ENCODE assay signal across 9 cellular contexts in the genomic region with DNA sequence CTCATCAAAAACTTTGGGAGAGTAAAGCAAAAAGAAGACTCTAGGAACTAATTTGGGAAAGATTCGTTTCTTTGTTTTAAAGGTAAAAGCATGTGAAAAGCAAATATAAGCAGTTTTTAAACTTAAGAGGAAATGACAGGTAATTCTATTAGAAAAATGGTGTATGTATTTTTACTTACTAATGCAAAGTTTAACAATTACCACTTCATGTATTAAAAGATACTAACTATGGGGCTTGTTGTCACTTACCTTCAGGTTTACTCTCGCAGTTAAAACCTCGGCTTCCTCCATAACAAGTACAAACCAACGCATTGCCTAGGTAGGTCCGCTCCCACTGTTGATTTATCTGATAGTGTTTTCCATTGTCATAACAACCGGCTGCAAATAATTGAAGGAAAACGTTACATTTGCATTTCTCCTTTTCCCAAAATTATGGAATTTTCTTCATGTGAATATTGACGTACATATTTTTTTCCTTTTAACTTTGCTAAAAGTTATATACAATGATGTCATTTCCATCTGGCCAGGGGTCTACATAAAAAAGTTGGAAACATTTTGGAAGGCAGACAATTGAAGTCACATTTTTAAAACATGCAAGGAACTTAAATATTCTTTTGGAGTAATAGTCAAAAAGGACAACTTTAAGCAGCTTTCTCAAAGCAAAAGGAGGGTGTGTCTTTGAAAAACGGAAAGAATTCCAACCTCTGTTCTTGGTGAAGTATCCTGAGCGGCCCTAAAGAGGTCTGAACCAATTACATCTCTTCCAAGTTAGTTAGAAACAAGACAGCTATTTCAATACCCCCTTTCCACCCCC. TPM values are rescaled to one million over a fixed set of nuclear protein-coding genes. Genes with fewer than 3 reads are reported as not detected.
A peak's percentile ranks its signal among the peaks of the same experiment; 100 is the strongest.
DNase-seq lines count a peak whose midpoint lies in the region; ATAC-seq and TF ChIP-seq lines count a peak whose summit lies in the region.
"Had no signal": no experiment of that assay in that cellular context is flagged by ENCODE, and none has a peak within 500 bp of the region (broad histone marks: within the 10 kb centered on the region; RNA-seq: fewer than 3 reads in every experiment).

No MANE protein-coding gene starts in this region.

- peaks cover 57% of the 10 kb centered on the region for H3K27me3 Mint-ChIP-seq in activated naive CD4-positive, alpha-beta T cell treated with anti-CD3 and anti-CD28 coated beads, Interleukin-2, amount 50 U/mL, for 24 hours
- H3K27me3 Mint-ChIP-seq in brain, result peaks cover 39% of the 10 kb centered on the region

- ATAC-seq in activated naive CD4-positive, alpha-beta T cell treated with anti-CD3 and anti-CD28 coated beads, Interleukin-2, amount 50 U/mL, for 72 hours, result no peak
- ATAC-seq in lower lobe of right lung, result no peak
- ATAC-seq in upper lobe of right lung, result no peak
- ATAC-seq in GM21515 (IDR thresholded peaks at IDR 0.05; ENCODE audit: unreplicated experiment), result no peak

- H3K27ac ChIP-seq in lower lobe of right lung (peak overlapping the region; percentile 75), upper lobe of right lung (peak overlapping the region; percentile 68)

- H3K9me3 Mint-ChIP-seq in activated naive CD4-positive, alpha-beta T cell treated with anti-CD3 and anti-CD28 coated beads, Interleukin-2, amount 50 U/mL, for 24 hours, result no peaks in the 10 kb centered on the region
- H3K9me3 Mint-ChIP-seq in activated naive CD4-positive, alpha-beta T cell treated with anti-CD3 and anti-CD28 coated beads, Interleukin-2, amount 50 U/mL, for 72 hours, result no peaks in the 10 kb centered on the region
- H3K9me3 Mint-ChIP-seq in brain, result no peaks in the 10 kb centered on the region

- intact Hi-C loops in lower lobe of right lung (cut with DNase I), result no loop called here
- intact Hi-C loops in upper lobe of right lung (cut with DNase I), result no loop called here

- H3K27me3 ChIP-seq in lower lobe of right lung (ENCODE audit: low read depth), result no peaks in the 10 kb centered on the region
- H3K27me3 ChIP-seq in upper lobe of right lung, result no peaks in the 10 kb centered on the region

- peaks cover 22% of the 10 kb centered on the region for H3K4me1 Mint-ChIP-seq in activated naive CD4-positive, alpha-beta T cell treated with anti-CD3 and anti-CD28 coated beads, Interleukin-2, amount 50 U/mL, for 24 hours
- H3K4me1 Mint-ChIP-seq in brain, result peaks cover 38% of the 10 kb centered on the region

- no peaks in the 10 kb centered on the region for H3K9me3 ChIP-seq in lower lobe of right lung
- no peaks in the 10 kb centered on the region for H3K9me3 ChIP-seq in upper lobe of right lung

- H3K36me3 Mint-ChIP-seq in activated naive CD4-positive, alpha-beta T cell treated with anti-CD3 and anti-CD28 coated beads, Interleukin-2, amount 50 U/mL, for 24 hours, result no peaks in the 10 kb centered on the region
- H3K36me3 Mint-ChIP-seq in activated naive CD4-positive, alpha-beta T cell treated with anti-CD3 and anti-CD28 coated beads, Interleukin-2, amount 50 U/mL, for 72 hours, result peaks cover 0 to 4% of the 10 kb centered on the region in 2 donors
- H3K36me3 Mint-ChIP-seq in brain, result peaks cover 22% of the 10 kb centered on the region

- TF ChIP-seq CTCF in brain (conservative IDR thresholded peaks at IDR 0.05) (no peak), lower lobe of right lung (IDR thresholded peaks at IDR 0.05) (no peak), upper lobe of right lung (IDR thresholded peaks at IDR 0.05) (no peak)

- H3K4me3 Mint-ChIP-seq in activated naive CD4-positive, alpha-beta T cell treated with anti-CD3 and anti-CD28 coated beads, Interleukin-2, amount 50 U/mL, for 24 hours, result peak overlapping the region; percentile 78
- H3K4me3 Mint-ChIP-seq in brain, result peak overlapping the region; percentile 81 to 95 (median 86)

- H3K4me3 ChIP-seq in lower lobe of right lung (peak overlapping the region; percentile 63), upper lobe of right lung (peak overlapping the region; percentile 67)

- DNase-seq in activated naive CD4-positive, alpha-beta T cell treated with anti-CD3 and anti-CD28 coated beads, Interleukin-2, amount 50 U/mL, for 72 hours (ENCODE audit: low spot score in 2 of 2), result no peak
- DNase-seq in lower lobe of right lung, result no peak
- DNase-seq in upper lobe of right lung, result no peak
- DNase-seq in ureter (ENCODE audit: low spot score), result no peak
- DNase-seq in NCI-H1105 treated with DMSO at 0.1 percent for 48 hours (lab: John Stamatoyannopoulos, UW), result no peak
- DNase-seq: NCI-H2081 had no signal

- H3K27ac Mint-ChIP-seq in activated naive CD4-positive, alpha-beta T cell treated with anti-CD3 and anti-CD28 coated beads, Interleukin-2, amount 50 U/mL, for 24 hours, result no peak overlapping the region
- H3K27ac Mint-ChIP-seq in activated naive CD4-positive, alpha-beta T cell treated with anti-CD3 and anti-CD28 coated beads, Interleukin-2, amount 50 U/mL, for 72 hours, result no peak overlapping the region
- H3K27ac Mint-ChIP-seq in brain, result peak overlapping the region in 3 of 5 experiments; percentile 3 to 78 (median 64)

- peaks cover 9% of the 10 kb centered on the region for H3K36me3 ChIP-seq in lower lobe of right lung
- no peaks in the 10 kb centered on the region for H3K36me3 ChIP-seq in upper lobe of right lung

- peaks cover 29% of the 10 kb centered on the region for H3K4me1 ChIP-seq in lower lobe of right lung
- H3K4me1 ChIP-seq in upper lobe of right lung, result peaks cover 5% of the 10 kb centered on the region

RNA-seq across cellular contexts. Expression of gene FN1, which starts 1.2 kb away (rescaled TPM):
- under 1 TPM; 0.16 to 0.62 TPM for total RNA-seq in activated naive CD4-positive, alpha-beta T cell treated with anti-CD3 and anti-CD28 coated beads, Interleukin-2, amount 50 U/mL, for 72 hours
- 172 TPM for polyA plus RNA-seq in brain (ENCODE audit: insufficient read depth, low read depth, low replicate concordance)
- total RNA-seq in lower lobe of right lung, result 1,248 TPM
- 955 TPM for total RNA-seq in upper lobe of right lung
- total RNA-seq in ureter, result 125 TPM

Comparison
In these comparisons a context has a peak if more than half of its experiments do, and no peak if none do; other contexts are left out.
1. H3K27ac Mint-ChIP-seq: peak in brain (3 of 5); none in activated naive CD4-positive, alpha-beta T cell treated with anti-CD3 and anti-CD28 coated beads, Interleukin-2, amount 50 U/mL, for 24 hours (single experiment) and activated naive CD4-positive, alpha-beta T cell treated with anti-CD3 and anti-CD28 coated beads, Interleukin-2, amount 50 U/mL, for 72 hours (0 of 2).
2. RNA of gene FN1, which starts 1.2 kb away (total RNA-seq): 1,248 TPM in lower lobe of right lung (single experiment), 955 TPM in upper lobe of right lung (single experiment) and 125 TPM in ureter (single experiment); 0.16 to 0.62 TPM in activated naive CD4-positive, alpha-beta T cell treated with anti-CD3 and anti-CD28 coated beads, Interleukin-2, amount 50 U/mL, for 72 hours; every median in the first group is over 10 times any median in the second.